9 cellular contexts compared by ENCODE assay signal in genomic region chr6:85069577-85069976, GRCh38.
"Had no signal": no experiment of that assay in that cellular context is flagged by ENCODE, and none has a peak within 500 bp of the region (broad histone marks: within the 10 kb centered on the region; RNA-seq: fewer than 3 reads in every experiment).

No MANE protein-coding gene starts in this region.

- H3K4me2 ChIP-seq: KMS-11 had no signal

- H3K9ac ChIP-seq: GM23248, KMS-11 had no signal

- FAIRE-seq: H54, HTR-8/SVneo had no signal

- H2AFZ ChIP-seq: GM23248 had no signal

- H3K4me3 ChIP-seq: GM23248 had no signal

- H3K27ac ChIP-seq: GM23248, KMS-11 had no signal

- DNase-seq: GM23248, GOT3, H9, HCEC 1CT, Karpas-422, KBM-7 had no signal
